21 cellular contexts compared by ENCODE assay signal in genomic region chr22:28296452-28296851, GRCh38.
A peak's percentile ranks its signal among the peaks of the same experiment; 100 is the strongest.
DNase-seq lines count a peak whose midpoint lies in the region; ATAC-seq, FAIRE-seq and TF ChIP-seq lines count a peak whose summit lies in the region.
"Had no signal": no experiment of that assay in that cellular context is flagged by ENCODE, and none has a peak within 500 bp of the region (broad histone marks: within the 10 kb centered on the region; RNA-seq: fewer than 3 reads in every experiment).

No MANE protein-coding gene starts in this region.

- POLR2A ChIA-PET in HepG2 (lab: Yijun Ruan, JAX), result no interaction called here
- POLR2A ChIA-PET in CD4-positive, alpha-beta T cell (lab: Charles Lee), result no interaction called here

- H3K4me1 ChIP-seq in HepG2 (ENCODE audit: insufficient read depth, low read length), result peaks cover 13% of the 10 kb centered on the region
- H3K4me1 ChIP-seq: HAP-1 had no signal

- TF ChIP-seq CTCF in HepG2 (CRISPR knock-in tag; IDR thresholded peaks at IDR 0.05), result no peak
- TF ChIP-seq CTCF in CD4-positive, alpha-beta T cell (IDR thresholded peaks at IDR 0.05), result no peak

- no peak overlapping the region for H3K4me2 ChIP-seq in HepG2 (ENCODE audit: low read depth, low read length)

- H3K27me3 ChIP-seq in HepG2 (ENCODE audit: control insufficient read depth in 1 of 2, insufficient read depth in 2 of 2, low read length in 2 of 2), result no peaks in the 10 kb centered on the region
- H3K27me3 ChIP-seq in CD4-positive, alpha-beta T cell (ENCODE audit: control insufficient read depth, insufficient read depth, low read length), result no peaks in the 10 kb centered on the region

- peak; percentile 9 for DNase-seq in HuH-7 (ENCODE audit: low spot score)
- peak; percentile 10 for DNase-seq in SK-MEL-5 (ENCODE audit: low read depth, low spot score)
- DNase-seq in HepG2 (ENCODE audit: low spot score), result peak; percentile 21
- DNase-seq in urothelium cell line (ENCODE audit: low spot score), result no peak
- no peak for DNase-seq in NCI-H345 treated with DMSO at 0.1 percent for 48 hours (lab: John Stamatoyannopoulos, UW; ENCODE audit: unreplicated experiment)
- DNase-seq in activated gamma-delta T cell (lab: John Stamatoyannopoulos, UW), result no peak
- DNase-seq in NCI-H146 (lab: John Stamatoyannopoulos, UW), result no peak
- no peak for DNase-seq in CD4-positive, alpha-beta T cell
- DNase-seq: Calu3; CD4-positive, alpha-beta memory T cell; COR-L47; DMS53; DMS79 treated with DMSO at 0.1 percent for 48 hours; GF-D8; GOT3; HFFc6 had no signal

- H2AFZ ChIP-seq in HepG2 (ENCODE audit: low read length), result no peak overlapping the region

- H3K36me3 ChIP-seq in HepG2 (replicated peaks in 1 of 2; ENCODE audit: control insufficient read depth in 1 of 2, insufficient read depth in 2 of 2, low read length in 2 of 2), result no peaks in the 10 kb centered on the region
- H3K36me3 ChIP-seq: HAP-1 had no signal

- H3K4me1 Mint-ChIP-seq in CD4-positive, alpha-beta T cell (ENCODE audit: low read depth), result no peaks in the 10 kb centered on the region

- no peaks in the 10 kb centered on the region for H3K9me3 ChIP-seq in HepG2 (ENCODE audit: low read length)
- no peaks in the 10 kb centered on the region for H3K9me3 ChIP-seq in CD4-positive, alpha-beta T cell (ENCODE audit: control insufficient read depth, low read length)
- H3K9me3 ChIP-seq: HAP-1 had no signal

- in situ Hi-C loops in SK-MEL-5 (cut with HindIII; ENCODE audit: low pct_unique_long_range_greater_than_20kb, low sequenced_read_pairs) (no loop called here), HepG2 (cut with HindIII; ENCODE audit: extremely low pct_ligation_motif_present, low pct_unique_long_range_greater_than_20kb) (no loop called here)

- no peak overlapping the region for H3K27ac Mint-ChIP-seq in CD4-positive, alpha-beta T cell
- H3K27ac Mint-ChIP-seq: CD14-positive monocyte; CD4-positive, alpha-beta memory T cell; HFFc6 had no signal

- no peak overlapping the region for H3K27ac ChIP-seq in HepG2 (ENCODE audit: extremely low read length, insufficient read depth, low read length)
- H3K27ac ChIP-seq in CD4-positive, alpha-beta T cell (ENCODE audit: low read depth, low read length), result no peak overlapping the region

- no peak for FAIRE-seq in HepG2 (lab: Jason Lieb, UNC)
- peak; percentile 94 for FAIRE-seq in urothelium cell line (lab: Jason Lieb, UNC)
- FAIRE-seq: GM12891, GM18507, H54 had no signal

- peak; percentile 28; the same call in 1 of the 3 replicates for ATAC-seq in HepG2
- ATAC-seq in CD4-positive, alpha-beta T cell (ENCODE audit: poor library complexity), result no peak

- no peaks in the 10 kb centered on the region for H4K20me1 ChIP-seq in HepG2 (ENCODE audit: insufficient read depth, low read length)

- no peaks in the 10 kb centered on the region for H3K79me2 ChIP-seq in HepG2 (ENCODE audit: insufficient read depth, low read length)

- CTCF ChIA-PET in HepG2 (lab: Yijun Ruan, JAX; ENCODE audit: low intra/inter-chr PET ratio, low total read pairs), result no interaction called here
- CTCF ChIA-PET in CD4-positive, alpha-beta T cell (lab: Charles Lee), result interaction anchor here (1.8 kb wide), 1 partner anchor 14 kb away, joined by 5 read pairs; no protein-coding TSS in a partner anchor

- no peak overlapping the region for H3K4me3 ChIP-seq in HepG2 (replicated peaks in 1 of 3; ENCODE audit: insufficient read depth in 1 of 3, low read depth in 2 of 3, low read length in 3 of 3)
- H3K4me3 ChIP-seq: HAP-1 had no signal

- no peak for TF ChIP-seq POLR2A in HepG2 (IDR thresholded peaks at IDR 0.05; ENCODE audit: insufficient read depth in 1 of 2, low read depth in 2 of 2, low read length in 2 of 2)

- TF ChIP-seq RAD21 in HepG2 (CRISPR knock-in tag; IDR thresholded peaks at IDR 0.05), result no peak

- H3K4me3 Mint-ChIP-seq in CD4-positive, alpha-beta T cell, result no peak overlapping the region
- H3K4me3 Mint-ChIP-seq: CD14-positive monocyte; CD4-positive, alpha-beta memory T cell; HFFc6 had no signal

- BruUV-seq in HepG2 (replicated peaks; lab: Mats Ljungman, UMichigan), result no TSS peak

- no peaks in the 10 kb centered on the region for H3K9me3 Mint-ChIP-seq in CD4-positive, alpha-beta T cell
- H3K9me3 Mint-ChIP-seq: CD4-positive, alpha-beta memory T cell; HFFc6 had no signal

- no peak overlapping the region for H3K9ac ChIP-seq in HepG2 (ENCODE audit: insufficient read depth, low read depth, low read length)

- intact Hi-C loops in HepG2 (cut with micrococcal nuclease; ENCODE audit: unreplicated experiment), result no loop called here
- intact Hi-C loops in CD4-positive, alpha-beta T cell (cut with DNase I, micrococcal nuclease), result no loop called here

- H3K36me3 Mint-ChIP-seq in CD4-positive, alpha-beta T cell (ENCODE audit: low read depth), result no peaks in the 10 kb centered on the region
- H3K36me3 Mint-ChIP-seq: CD14-positive monocyte; CD4-positive, alpha-beta memory T cell had no signal

- TF ChIP-seq EP300 in HepG2 (IDR thresholded peaks at IDR 0.05; ENCODE audit: low read depth in 2 of 2, low read length in 2 of 2) (no peak), HepG2 (CRISPR knock-in tag; IDR thresholded peaks at IDR 0.05; ENCODE audit: borderline replicate concordance) (no peak)

- no peaks in the 10 kb centered on the region for H3K27me3 Mint-ChIP-seq in CD4-positive, alpha-beta T cell

TF ChIP-seq in HepG2, 621 proteins besides CTCF, POLR2A, EP300 and RAD21 (continues in another document):
- TF ChIP-seq PBX2 (CRISPR knock-in tag; IDR thresholded peaks at IDR 0.05), result no peak
- TF ChIP-seq ZNF431 (CRISPR knock-in tag; IDR thresholded peaks at IDR 0.05; ENCODE audit: borderline replicate concordance, low read depth), result no peak
- no peak for TF ChIP-seq ZHX2 (IDR thresholded peaks at IDR 0.05; ENCODE audit: low read depth)
- TF ChIP-seq ZHX2 (CRISPR knock-in tag; IDR thresholded peaks at IDR 0.05; ENCODE audit: borderline replicate concordance), result no peak
- peak; percentile 72; the same call in 1 of the 2 replicates for TF ChIP-seq SIX1 (CRISPR knock-in tag; IDR thresholded peaks at IDR 0.05; ENCODE audit: borderline replicate concordance)
- TF ChIP-seq FOXK1 (CRISPR knock-in tag; IDR thresholded peaks at IDR 0.05; ENCODE audit: borderline replicate concordance, low read depth), result no peak
- no peak for TF ChIP-seq WIZ (CRISPR knock-in tag; IDR thresholded peaks at IDR 0.05)
- TF ChIP-seq GPBP1L1 (CRISPR knock-in tag; IDR thresholded peaks at IDR 0.05), result no peak
- TF ChIP-seq NR2F6 (IDR thresholded peaks at IDR 0.05), result 0 out of 2 replicates have a peak, but pooled peaks have one; percentile 14
- no peak for TF ChIP-seq NR2F6 (CRISPR knock-in tag; IDR thresholded peaks at IDR 0.05)

Comparison
In these comparisons a context has a peak if more than half of its experiments do, and no peak if none do; other contexts are left out.
1. DNase-seq: peak in HuH-7 (single experiment), SK-MEL-5 (single experiment) and HepG2 (single experiment); none in urothelium cell line (single experiment), NCI-H345 treated with DMSO at 0.1 percent for 48 hours (single experiment), activated gamma-delta T cell (single experiment), NCI-H146 (single experiment) and CD4-positive, alpha-beta T cell (0 of 10).